27 cellular contexts compared by ENCODE assay signal in the genomic region with DNA sequence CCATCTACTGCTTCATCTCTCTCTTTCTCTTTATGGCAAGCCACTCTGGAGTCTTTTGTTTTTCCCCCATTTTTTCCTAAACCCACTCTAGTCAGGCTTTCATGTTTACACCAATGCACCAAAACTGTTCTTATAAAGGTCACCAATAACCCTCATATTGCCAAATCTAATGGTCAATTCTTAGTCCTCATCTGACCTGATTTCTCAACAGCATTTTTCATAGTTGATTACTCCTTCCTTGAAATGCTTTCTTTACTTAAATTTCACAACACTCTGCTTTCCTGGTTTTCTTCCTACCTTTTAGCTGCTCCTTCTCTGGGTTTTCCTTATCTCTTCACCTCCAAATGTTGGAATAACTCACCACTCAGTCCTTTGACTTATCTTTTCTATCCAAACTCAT.
"Had no signal": no experiment of that assay in that cellular context is flagged by ENCODE, and none has a peak within 500 bp of the region (broad histone marks: within the 10 kb centered on the region; RNA-seq: fewer than 3 reads in every experiment).

No MANE protein-coding gene starts in this region.

- H3K4me3 ChIP-seq: colonic mucosa, left ventricle myocardium inferior, lung, mucosa of descending colon, uterus had no signal

- H3K4me1 Mint-ChIP-seq: activated CD4-positive, alpha-beta memory T cell treated with anti-CD3 and anti-CD28 coated beads, Interleukin-2, amount 10 ng/mL, durations not matched to agents 7 days and 5 days; activated CD4-positive, alpha-beta T cell treated with anti-CD3 and anti-CD28 coated beads, Interleukin-2, amount 10 ng/mL, durations not matched to agents 7 days and 5 days; activated naive CD4-positive, alpha-beta T cell treated with anti-CD3 and anti-CD28 coated beads, Interleukin-2, amount 10 ng/mL, durations not matched to agents 7 days and 5 days; nephron had no signal

- H3K9me3 Mint-ChIP-seq: activated CD4-positive, alpha-beta memory T cell treated with anti-CD3 and anti-CD28 coated beads, Interleukin-2, amount 10 ng/mL, durations not matched to agents 7 days and 5 days; activated naive CD8-positive, alpha-beta T cell treated with anti-CD3 and anti-CD28 coated beads, Interleukin-2, amount 10 ng/mL, durations not matched to agents 7 days and 5 days; activated T-cell treated with anti-CD3 and anti-CD28 coated beads, Interleukin-2, amount 50 U/mL, for 24 hours; stimulated activated effector memory CD8-positive, alpha-beta T cell treated with anti-CD3 and anti-CD28 coated beads, Interleukin-12 subunit alpha, Interleukin-12 subunit beta, amount 100 ng/mL, for 72 hours; stimulated activated naive CD8-positive, alpha-beta T cell treated with anti-CD3 and anti-CD28 coated beads, Interleukin-15, Interleukin-2, amounts not matched to agents 100 ng/mL and 50 ng/mL, for 24 hours; type B pancreatic cell had no signal

- H3K27ac ChIP-seq: colonic mucosa, left ventricle myocardium inferior, uterus had no signal

- DNase-seq: activated CD4-positive, alpha-beta memory T cell treated with anti-CD3 and anti-CD28 coated beads, Interleukin-2, amount 10 ng/mL, durations not matched to agents 7 days and 5 days; activated CD4-positive, alpha-beta T cell treated with anti-CD3 and anti-CD28 coated beads, Interleukin-2, amount 10 ng/mL, durations not matched to agents 7 days and 5 days; activated CD4-positive, CD25-positive, alpha-beta regulatory T cell treated with anti-CD3 and anti-CD28 coated beads, Interleukin-2, amount 50 U/mL, for 72 hours; activated CD8-positive, alpha-beta memory T cell treated with anti-CD3 and anti-CD28 coated beads, Interleukin-2, amount 50 U/mL, for 48 hours; activated gamma-delta T cell; activated naive CD4-positive, alpha-beta T cell treated with anti-CD3 and anti-CD28 coated beads, Interleukin-2, amount 10 ng/mL, durations not matched to agents 7 days and 5 days; activated naive CD8-positive, alpha-beta T cell treated with anti-CD3 and anti-CD28 coated beads, Interleukin-2, amount 10 ng/mL, durations not matched to agents 7 days and 5 days; activated T-cell treated with anti-CD3 and anti-CD28 coated beads, Interleukin-2, amount 50 U/mL, for 24 hours; amygdala; colonic mucosa; effector CD8-positive, alpha-beta T cell; foreskin melanocyte; islet precursor cell; left ventricle myocardium inferior; mesendoderm; mucosa of descending colon; small intestine; stimulated activated CD4-positive, alpha-beta T cell treated with anti-CD3 and anti-CD28 coated beads, Interleukin-4, amount 100 ng/mL, for 24 hours; substantia nigra; T-helper 2 cell; uterus had no signal

- H3K4me3 Mint-ChIP-seq: activated CD4-positive, alpha-beta memory T cell treated with anti-CD3 and anti-CD28 coated beads, Interleukin-2, amount 10 ng/mL, durations not matched to agents 7 days and 5 days; activated CD4-positive, alpha-beta T cell treated with anti-CD3 and anti-CD28 coated beads, Interleukin-2, amount 10 ng/mL, durations not matched to agents 7 days and 5 days; activated naive CD4-positive, alpha-beta T cell treated with anti-CD3 and anti-CD28 coated beads, Interleukin-2, amount 10 ng/mL, durations not matched to agents 7 days and 5 days; activated naive CD8-positive, alpha-beta T cell treated with anti-CD3 and anti-CD28 coated beads, Interleukin-2, amount 10 ng/mL, durations not matched to agents 7 days and 5 days; activated T-cell treated with anti-CD3 and anti-CD28 coated beads, Interleukin-2, amount 50 U/mL, for 24 hours; nephron; stimulated activated effector memory CD8-positive, alpha-beta T cell treated with anti-CD3 and anti-CD28 coated beads, Interleukin-12 subunit alpha, Interleukin-12 subunit beta, amount 100 ng/mL, for 72 hours; stimulated activated naive CD8-positive, alpha-beta T cell treated with anti-CD3 and anti-CD28 coated beads, Interleukin-15, Interleukin-2, amounts not matched to agents 100 ng/mL and 50 ng/mL, for 24 hours; type B pancreatic cell had no signal

- H3K4me1 ChIP-seq: colonic mucosa, left ventricle myocardium inferior, uterus had no signal

- H3K27me3 Mint-ChIP-seq: activated CD4-positive, alpha-beta memory T cell treated with anti-CD3 and anti-CD28 coated beads, Interleukin-2, amount 10 ng/mL, durations not matched to agents 7 days and 5 days; activated CD4-positive, alpha-beta T cell treated with anti-CD3 and anti-CD28 coated beads, Interleukin-2, amount 10 ng/mL, durations not matched to agents 7 days and 5 days; activated naive CD4-positive, alpha-beta T cell treated with anti-CD3 and anti-CD28 coated beads, Interleukin-2, amount 10 ng/mL, durations not matched to agents 7 days and 5 days; activated naive CD8-positive, alpha-beta T cell treated with anti-CD3 and anti-CD28 coated beads, Interleukin-2, amount 10 ng/mL, durations not matched to agents 7 days and 5 days; activated T-cell treated with anti-CD3 and anti-CD28 coated beads, Interleukin-2, amount 50 U/mL, for 24 hours; stimulated activated naive CD8-positive, alpha-beta T cell treated with anti-CD3 and anti-CD28 coated beads, Interleukin-15, Interleukin-2, amounts not matched to agents 100 ng/mL and 50 ng/mL, for 24 hours; type B pancreatic cell had no signal

- H3K27me3 ChIP-seq: colonic mucosa, uterus had no signal

- H3K36me3 ChIP-seq: colonic mucosa, uterus had no signal

- ATAC-seq: mucosa of descending colon; sciatic nerve; stimulated activated effector memory CD8-positive, alpha-beta T cell treated with anti-CD3 and anti-CD28 coated beads, Interleukin-12 subunit alpha, Interleukin-12 subunit beta, amount 100 ng/mL, for 72 hours had no signal

- H3K9me3 ChIP-seq: colonic mucosa, left ventricle myocardium inferior, mucosa of descending colon, uterus had no signal

- H3K27ac Mint-ChIP-seq: activated CD4-positive, alpha-beta memory T cell treated with anti-CD3 and anti-CD28 coated beads, Interleukin-2, amount 10 ng/mL, durations not matched to agents 7 days and 5 days; activated CD4-positive, alpha-beta T cell treated with anti-CD3 and anti-CD28 coated beads, Interleukin-2, amount 10 ng/mL, durations not matched to agents 7 days and 5 days; activated naive CD4-positive, alpha-beta T cell treated with anti-CD3 and anti-CD28 coated beads, Interleukin-2, amount 10 ng/mL, durations not matched to agents 7 days and 5 days; activated naive CD8-positive, alpha-beta T cell treated with anti-CD3 and anti-CD28 coated beads, Interleukin-2, amount 10 ng/mL, durations not matched to agents 7 days and 5 days; activated T-cell treated with anti-CD3 and anti-CD28 coated beads, Interleukin-2, amount 50 U/mL, for 24 hours; nephron; stimulated activated effector memory CD8-positive, alpha-beta T cell treated with anti-CD3 and anti-CD28 coated beads, Interleukin-12 subunit alpha, Interleukin-12 subunit beta, amount 100 ng/mL, for 72 hours; stimulated activated naive CD8-positive, alpha-beta T cell treated with anti-CD3 and anti-CD28 coated beads, Interleukin-15, Interleukin-2, amounts not matched to agents 100 ng/mL and 50 ng/mL, for 24 hours; type B pancreatic cell had no signal
